In genomic region chr6:77430506-77430905, GRCh38 we compare ENCODE assay signal across 11 cellular contexts. TPM values are rescaled to one million over a fixed set of nuclear protein-coding genes. Genes with fewer than 3 reads are reported as not detected.
"Had no signal": no experiment of that assay in that cellular context is flagged by ENCODE, and none has a peak within 500 bp of the region (broad histone marks: within the 10 kb centered on the region; RNA-seq: fewer than 3 reads in every experiment).

No MANE protein-coding gene starts in this region.

- FAIRE-seq: K562 had no signal

- H3K36me3 ChIP-seq: HAP-1 had no signal

- ATAC-seq: HCT116, K562 had no signal

- H3K27ac ChIP-seq: GM23248, HL-60 had no signal

- H3K4me1 ChIP-seq: HAP-1 had no signal

- H3K9ac ChIP-seq: GM23248 had no signal

- DNase-seq: GM23248, GOT3, H7, IMR-90, KG1 had no signal

- H2AFZ ChIP-seq: GM23248 had no signal

- H3K4me3 ChIP-seq: GM23248, HAP-1, K562 had no signal

- H3K9me3 ChIP-seq: HAP-1 had no signal

RNA-seq across cellular contexts. Expression of gene HTR1B, which starts 32.8 kb away (rescaled TPM):
- total RNA-seq: GM23248, H4, HT1080, K562 had no signal
- polyA plus RNA-seq: GM23248, K562 had no signal
